20 cellular contexts compared by ENCODE assay signal in genomic region chr1:229984310-229984991, GRCh38.
DNase-seq lines count a peak whose midpoint lies in the region; ATAC-seq and TF ChIP-seq lines count a peak whose summit lies in the region.
"Had no signal": no experiment of that assay in that cellular context is flagged by ENCODE, and none has a peak within 500 bp of the region (broad histone marks: within the 10 kb centered on the region; RNA-seq: fewer than 3 reads in every experiment).

No MANE protein-coding gene starts in this region.

- H2AFZ ChIP-seq in IMR-90 (replicated peaks; ENCODE audit: low read length, poor library complexity), result no peak overlapping the region

- in situ Hi-C loops in IMR-90 (cut with MboI; ENCODE audit: low sequenced_read_pairs), result no loop called here

- TF ChIP-seq POLR2A in IMR-90 (IDR thresholded peaks at IDR 0.05; ENCODE audit: low read depth, low read length), result no peak

- no peak overlapping the region for H2BK15ac ChIP-seq in IMR-90 (ENCODE audit: low read depth, low read length)

- H3K4ac ChIP-seq in IMR-90 (ENCODE audit: low read depth, low read length), result no peak overlapping the region

- no peaks in the 10 kb centered on the region for H3K36me3 ChIP-seq in IMR-90 (ENCODE audit: control insufficient read depth, insufficient read depth, low read length)

- H3K14ac ChIP-seq in IMR-90 (replicated peaks; ENCODE audit: low read depth, low read length), result no peak overlapping the region

- no peaks in the 10 kb centered on the region for H3K4me1 ChIP-seq in IMR-90 (ENCODE audit: control insufficient read depth, insufficient read depth, low read length)

- H3K18ac ChIP-seq in IMR-90 (ENCODE audit: low read depth, low read length), result no peak overlapping the region

- TF ChIP-seq CTCF in AG10803 (conservative IDR thresholded peaks at IDR 0.05; ENCODE audit: low read length) (no peak), IMR-90 (conservative IDR thresholded peaks at IDR 0.05; ENCODE audit: low read depth, low read length) (0 out of 2 replicates have a peak, but pooled peaks have one; percentile 7)

- no CpG with 5 or more reads among the region's 9 CpGs for WGBS in IMR-90 (ENCODE audit: extremely low coverage in 2 of 2, insufficient read length in 1 of 2), 2 experiments

- no peaks in the 10 kb centered on the region for H4K20me1 ChIP-seq in IMR-90 (ENCODE audit: insufficient read depth, low read length)

- H3K4me2 ChIP-seq in IMR-90 (ENCODE audit: low read depth, low read length), result no peak overlapping the region

- no peak overlapping the region for H2BK5ac ChIP-seq in IMR-90 (ENCODE audit: low read depth, low read length, poor library complexity, severe bottlenecking)

- H3K27ac ChIP-seq in IMR-90 (ENCODE audit: insufficient read depth, low read length), result no peak overlapping the region
- H3K27ac ChIP-seq: SK-N-MC had no signal

- H3K9me3 ChIP-seq in IMR-90 (ENCODE audit: control insufficient read depth, insufficient read depth, low read length), result no peaks in the 10 kb centered on the region

- no peak overlapping the region for H3K9ac ChIP-seq in IMR-90 (ENCODE audit: low read depth, low read length)

- H2AK5ac ChIP-seq in IMR-90 (ENCODE audit: low read depth, low read length), result no peak overlapping the region

- peak; percentile 3 for DNase-seq in AG10803 (ENCODE audit: low read depth)
- no peak for DNase-seq in IMR-90
- DNase-seq in left lobe of liver (ENCODE audit: low spot score), result peak; percentile 66
- peak; percentile 39 for DNase-seq in pons (ENCODE audit: low spot score)
- DNase-seq in HuH-7.5 (ENCODE audit: low spot score), result no peak
- no peak for DNase-seq in NCI-H2029 (lab: John Stamatoyannopoulos, UW)
- DNase-seq in DMS 273 treated with DMSO at 0.1 percent for 48 hours (lab: John Stamatoyannopoulos, UW), result no peak
- DNase-seq in ureter (ENCODE audit: low spot score), result no peak
- DNase-seq: 8988T, COR-L47, GDM1, HCEC 1CT, KBM-7, NCI-H1105 treated with DMSO at 0.1 percent for 48 hours, NCI-H1694, NCI-H510A, NCI-H748 treated with DMSO at 0.1 percent for 48 hours, OCI-M1, Right ventricle myocardium superior had no signal

- no peak overlapping the region for H4K91ac ChIP-seq in IMR-90 (ENCODE audit: insufficient read depth, low read depth, low read length)

- POLR2A ChIA-PET in IMR-90 (lab: Charles Lee; ENCODE audit: unreplicated experiment), result no interaction called here

- CTCF ChIA-PET in IMR-90 (lab: Yijun Ruan, JAX), result no interaction called here

- no peak overlapping the region for H3K4me3 ChIP-seq in AG10803 (ENCODE audit: low read length)
- H3K4me3 ChIP-seq in IMR-90 (ENCODE audit: insufficient read depth, low read depth, low read length), result no peak overlapping the region
- H3K4me3 ChIP-seq: SK-N-MC had no signal

- dilution Hi-C loops in IMR-90 (cut with HindIII; ENCODE audit: low sequenced_read_pairs, unreplicated experiment), result no loop called here

- H2BK120ac ChIP-seq in IMR-90 (ENCODE audit: low read depth, low read length), result no peak overlapping the region

- no peak for TF ChIP-seq RAD21 in IMR-90 (IDR thresholded peaks at IDR 0.05; ENCODE audit: low read length)

- 0 out of 2 replicates have a peak, but pooled peaks cover 2% of the 10 kb centered on the region for H3K27me3 ChIP-seq in IMR-90 (ENCODE audit: control insufficient read depth, insufficient read depth, low read length)

- BruUV-seq in IMR-90 (replicated peaks; lab: Mats Ljungman, UMichigan), result no TSS peak

- peak overlapping the region; percentile 61 for H2AK9ac ChIP-seq in IMR-90 (replicated peaks; ENCODE audit: low read depth, low read length, poor library complexity)

- no peak for ATAC-seq in IMR-90 (ENCODE audit: low read depth)
- peak; percentile 96 for ATAC-seq in left lobe of liver

- no peaks in the 10 kb centered on the region for H3K9me1 ChIP-seq in IMR-90 (ENCODE audit: insufficient read depth, low read length)

- no peak overlapping the region for H3K23ac ChIP-seq in IMR-90 (ENCODE audit: low read depth, low read length)

- no peak overlapping the region for H2BK20ac ChIP-seq in IMR-90 (ENCODE audit: low read depth, low read length)

- intact Hi-C loops in IMR-90 (cut with micrococcal nuclease), result no loop called here

- no peak overlapping the region for H4K5ac ChIP-seq in IMR-90 (ENCODE audit: low read depth, low read length)

- no peak overlapping the region for H4K8ac ChIP-seq in IMR-90 (ENCODE audit: low read depth in 2 of 2, low read length in 2 of 2)

- H3K79me1 ChIP-seq in IMR-90 (ENCODE audit: low read depth in 1 of 2, low read length in 2 of 2), result no peaks in the 10 kb centered on the region

- H3K56ac ChIP-seq in IMR-90 (ENCODE audit: extremely low read depth, insufficient read depth, low read length), result no peak overlapping the region

TF ChIP-seq in IMR-90, 13 proteins besides CTCF, POLR2A, EP300 and RAD21:
- no peak for TF ChIP-seq SMC3 (IDR thresholded peaks at IDR 0.05; ENCODE audit: low read depth, low read length)
- no peak for TF ChIP-seq RFX5 (IDR thresholded peaks at IDR 0.05; ENCODE audit: low read depth, low read length)
- no peak for TF ChIP-seq CHD1 (IDR thresholded peaks at IDR 0.05; ENCODE audit: low read depth, low read length)
- no peak for TF ChIP-seq ELK1 (IDR thresholded peaks at IDR 0.05; ENCODE audit: borderline replicate concordance, low read depth, low read length)
- no peak for TF ChIP-seq NFE2L2 (IDR thresholded peaks at IDR 0.05; ENCODE audit: low read depth, low read length)
- TF ChIP-seq MAFK (IDR thresholded peaks at IDR 0.05; ENCODE audit: low read depth, low read length), result no peak
- TF ChIP-seq FOS (IDR thresholded peaks at IDR 0.05; ENCODE audit: low read depth, low read length), result no peak
- TF ChIP-seq MXI1 (IDR thresholded peaks at IDR 0.05; ENCODE audit: borderline replicate concordance, low read depth, low read length), result no peak
- TF ChIP-seq MAZ (IDR thresholded peaks at IDR 0.05; ENCODE audit: borderline replicate concordance, low read depth, low read length), result no peak

Comparison
In these comparisons a context has a peak if more than half of its experiments do, and no peak if none do; other contexts are left out.
1. DNase-seq: peak in AG10803 (single experiment), left lobe of liver (single experiment) and pons (single experiment); none in IMR-90 (single experiment), HuH-7.5 (single experiment), NCI-H2029 (single experiment), DMS 273 treated with DMSO at 0.1 percent for 48 hours (single experiment) and ureter (single experiment).